Comparison of ENCODE assay signal across 10 cellular contexts in genomic region chr15:28738590-28739292, GRCh38. TPM values are rescaled to one million over a fixed set of nuclear protein-coding genes. Genes with fewer than 3 reads are reported as not detected.
DNase-seq lines count a peak whose midpoint lies in the region; ATAC-seq, FAIRE-seq and TF ChIP-seq lines count a peak whose summit lies in the region.
"Not testable (repeated sequence)": the region's sequence is repeated elsewhere in the genome, so short reads cannot be mapped to it uniquely, and the experiment has no call there.
"Had no signal": no experiment of that assay in that cellular context is flagged by ENCODE, and none has a peak within 500 bp of the region (broad histone marks: within the 10 kb centered on the region; RNA-seq: fewer than 3 reads in every experiment).

No MANE protein-coding gene starts in this region.

- intact Hi-C loops in kidney (cut with DNase I); spleen (cut with DNase I; ENCODE audit: low total_unique reads): not testable (repeated sequence)

- POLR2A ChIA-PET in AG04449 (lab: Yijun Ruan, JAX), result not testable (repeated sequence)

- peak overlapping the region; percentile 42 for H3K4me3 ChIP-seq in AG04449 (ENCODE audit: low read depth, low read length)
- peak overlapping the region; percentile 43 to 48 for H3K4me3 ChIP-seq in kidney (ENCODE audit: low read length in 2 of 2)
- H3K4me3 ChIP-seq in spleen, result peak overlapping the region in 5 of 8 donors; percentile 20 to 74 (median 28)

- H3K27me3 ChIP-seq in spleen (replicated peaks in 1 of 7), result not testable (repeated sequence)

- 3 to 20% (median 12%) methylated on average over 7 to 9 of the region's 9 CpGs for WGBS in spleen, 5 donors

- not testable (repeated sequence) for H3K27ac ChIP-seq in kidney (ENCODE audit: low read depth in 2 of 2, low read length in 2 of 2)
- peak overlapping the region in 7 of 8 donors; percentile 61 to 84 (median 74) for H3K27ac ChIP-seq in spleen

- peak; percentile 80 for ATAC-seq in GM19395 (IDR thresholded peaks at IDR 0.05; ENCODE audit: unreplicated experiment)
- peak; percentile 67 for ATAC-seq in HG02884 (IDR thresholded peaks at IDR 0.05; ENCODE audit: unreplicated experiment)

- not testable (repeated sequence) for H3K9ac ChIP-seq in kidney (ENCODE audit: low read length in 2 of 2)

- DNase-seq in AG04449 (ENCODE audit: low read depth, low spot score); kidney; spleen: not testable (repeated sequence)
- DNase-seq in NAMALWA (ENCODE audit: low spot score) (peak; percentile 4), activated T-cell treated with anti-CD3 and anti-CD28 coated beads for 24 hours (ENCODE audit: low read depth) (peak; percentile 12)
- peak; percentile 51 for DNase-seq in central memory CD4-positive, alpha-beta T cell

- not testable (repeated sequence) for H3K4me1 ChIP-seq in kidney (ENCODE audit: control insufficient read depth in 1 of 2, insufficient read depth in 1 of 2, low read depth in 1 of 2, low read length in 2 of 2)
- peaks cover 0 to 13% (median 0%) of the 10 kb centered on the region in 6 donors for H3K4me1 ChIP-seq in spleen

- FAIRE-seq in kidney (lab: Jason Lieb, UNC), result not testable (repeated sequence)

- H3K9me3 ChIP-seq in kidney (ENCODE audit: control insufficient read depth in 1 of 2, low read length in 2 of 2); spleen: not testable (repeated sequence)

- not testable (repeated sequence) for TF ChIP-seq POLR2A in spleen (IDR thresholded peaks at IDR 0.05)

- CTCF ChIA-PET in AG04449 (lab: Yijun Ruan, JAX), result not testable (repeated sequence)

- not testable (repeated sequence) for TF ChIP-seq CTCF in AG04449 (IDR thresholded peaks at IDR 0.05; ENCODE audit: insufficient read depth, low read length, missing control alignments); kidney (IDR thresholded peaks at IDR 0.05; ENCODE audit: borderline replicate concordance, extremely low read depth, insufficient read depth); spleen (IDR thresholded peaks at IDR 0.05 in 8 of 11, conservative IDR thresholded peaks at IDR 0.05 in 3 of 11)

- H3K36me3 ChIP-seq in kidney (ENCODE audit: control insufficient read depth in 1 of 2, insufficient read depth in 2 of 2, low read length in 2 of 2); spleen: not testable (repeated sequence)

RNA-seq across cellular contexts. Expression of gene GOLGA8M, which starts 26.5 kb away (rescaled TPM):
- total RNA-seq in kidney, result 4.9 TPM
- polyA plus RNA-seq in kidney (ENCODE audit: insufficient read depth, low read depth, low replicate concordance), result 0.95 TPM
- 1 to 10 TPM in 6 of 7 donors, not detected in 1; 1.8 to 3.7 (median 2.4) TPM for total RNA-seq in spleen
- under 1 TPM in 1 of 3 donors, not detected in 2; 0.74 TPM for polyA plus RNA-seq in spleen
- total RNA-seq: H7, SJCRH30 had no signal
